ENCODE assay signal across 8 cellular contexts in the genomic region with DNA sequence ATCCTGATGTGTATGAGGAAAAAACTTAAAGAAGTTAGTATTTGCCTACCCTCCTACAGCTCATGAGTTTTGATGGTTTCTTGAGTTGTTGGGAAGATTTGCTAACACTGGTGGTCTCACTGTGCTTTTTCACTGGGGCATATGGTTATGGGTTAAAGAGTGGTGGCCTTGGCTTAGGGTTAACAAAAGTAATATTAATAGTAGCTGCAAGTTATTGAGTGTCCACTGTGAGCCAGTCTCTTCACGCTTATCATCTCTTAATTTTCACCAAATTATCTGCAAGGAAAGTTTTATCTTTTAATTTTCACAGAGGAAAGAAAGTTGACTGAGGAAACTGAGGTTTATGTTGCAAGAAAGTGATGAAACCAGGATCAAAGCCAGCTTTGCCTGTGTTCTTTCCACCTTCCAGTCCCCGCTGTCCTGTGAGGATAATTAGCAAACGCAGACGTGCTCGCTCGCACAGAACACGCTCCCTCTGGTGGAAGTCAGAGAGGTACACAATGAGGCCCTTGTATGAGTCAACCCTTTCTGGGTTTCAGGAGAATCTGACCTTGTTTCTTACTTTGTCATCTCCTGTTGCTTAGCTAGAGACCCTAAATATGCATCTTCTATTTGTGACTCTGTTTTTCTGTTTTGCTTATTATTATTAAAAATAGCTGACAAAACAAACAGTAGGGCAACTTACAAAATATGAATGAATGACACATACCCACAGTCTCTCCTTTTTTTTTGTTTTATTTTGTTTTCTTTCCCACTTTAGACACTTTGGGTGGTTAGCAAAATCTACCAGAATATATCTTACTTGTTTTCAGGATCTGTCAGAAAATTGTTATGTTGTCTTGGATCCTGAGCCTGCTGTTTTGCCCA.
DNase-seq lines count a peak whose midpoint lies in the region; ATAC-seq and TF ChIP-seq lines count a peak whose summit lies in the region.

No MANE protein-coding gene starts in this region.

- 33% methylated on average over 7 of the region's 7 CpGs for WGBS in SK-N-SH (ENCODE audit: low lambda C conversion rate)

- no peaks in the 10 kb centered on the region for H3K9me3 ChIP-seq in SK-N-SH

- intact Hi-C loops in Right ventricle myocardium superior (cut with DNase I) (no loop called here), sciatic nerve (cut with DNase I) (no loop called here)

- DNase-seq in GM03348 (ENCODE audit: low spot score) (peak; percentile 77), SK-N-SH (peak; percentile 50), Right ventricle myocardium superior (peak; percentile 59), sciatic nerve (ENCODE audit: low spot score) (peak; percentile 81), inferior parietal cortex (ENCODE audit: extremely low spot score) (no peak)

- no peaks in the 10 kb centered on the region for H3K36me3 Mint-ChIP-seq in activated naive CD4-positive, alpha-beta T cell treated with anti-CD3 and anti-CD28 coated beads, Interleukin-2, amount 50 U/mL, for 24 hours

- H3K9me3 Mint-ChIP-seq in activated naive CD4-positive, alpha-beta T cell treated with anti-CD3 and anti-CD28 coated beads, Interleukin-2, amount 50 U/mL, for 24 hours, result no peaks in the 10 kb centered on the region

- H3K27ac ChIP-seq in KMS-11, result no peak overlapping the region
- no peak overlapping the region for H3K27ac ChIP-seq in SK-N-SH (ENCODE audit: low read depth in 2 of 2, low read length in 1 of 2)

- H3F3A ChIP-seq in SK-N-SH (replicated peaks; ENCODE audit: insufficient read depth), result no peaks in the 10 kb centered on the region

- H4K20me1 ChIP-seq in KMS-11 (ENCODE audit: insufficient read depth), result no peaks in the 10 kb centered on the region
- H4K20me1 ChIP-seq in SK-N-SH (ENCODE audit: insufficient read depth), result no peaks in the 10 kb centered on the region

- H3K4me1 ChIP-seq in KMS-11 (ENCODE audit: low read depth, poor library complexity, severe bottlenecking), result peaks cover 8% of the 10 kb centered on the region
- H3K4me1 ChIP-seq in SK-N-SH (ENCODE audit: control insufficient read depth in 1 of 2, insufficient read depth in 2 of 2, low read depth in 1 of 2, low read length in 1 of 2), result peaks cover 3 to 8% of the 10 kb centered on the region in 2 experiments

- H3K9me2 ChIP-seq in SK-N-SH, result no peaks in the 10 kb centered on the region

- peak overlapping the region; percentile 84 for H3K27ac Mint-ChIP-seq in activated naive CD4-positive, alpha-beta T cell treated with anti-CD3 and anti-CD28 coated beads, Interleukin-2, amount 50 U/mL, for 24 hours

- H3K79me2 ChIP-seq in KMS-11 (ENCODE audit: insufficient read depth, low read depth) (no peaks in the 10 kb centered on the region), SK-N-SH (ENCODE audit: insufficient read depth) (no peaks in the 10 kb centered on the region)

- no peak for TF ChIP-seq EP300 in SK-N-SH (IDR thresholded peaks at IDR 0.05; ENCODE audit: borderline replicate concordance in 1 of 2, low read depth in 1 of 2, low read length in 1 of 2)

- H3K36me3 ChIP-seq in KMS-11 (ENCODE audit: insufficient read depth) (no peaks in the 10 kb centered on the region), SK-N-SH (replicated peaks in 1 of 2; ENCODE audit: control insufficient read depth in 1 of 2, insufficient read depth in 2 of 2, low read length in 1 of 2) (no peaks in the 10 kb centered on the region)

- no peaks in the 10 kb centered on the region for H3K27me3 Mint-ChIP-seq in activated naive CD4-positive, alpha-beta T cell treated with anti-CD3 and anti-CD28 coated beads, Interleukin-2, amount 50 U/mL, for 24 hours

- H2AFZ ChIP-seq in KMS-11 (ENCODE audit: low read depth), result no peak overlapping the region
- peak overlapping the region; percentile 46; the same call in 1 of the 2 replicates for H2AFZ ChIP-seq in SK-N-SH (ENCODE audit: low read depth)

- no peak overlapping the region for H3K4me3 ChIP-seq in KMS-11 (IDR thresholded peaks at IDR 0.05; ENCODE audit: insufficient read depth, low read depth, low read length)
- no peak overlapping the region for H3K4me3 ChIP-seq in SK-N-SH (ENCODE audit: low read depth in 2 of 2, low read length in 1 of 2)

- CTCF ChIA-PET in SK-N-SH (lab: Yijun Ruan, JAX), result interaction anchor here (0.6 to 7.3 kb wide), 28 partner anchors 8 to 374 kb away, joined by 3 to 109 read pairs (median 4); no protein-coding TSS in a partner anchor

- H3K4me2 ChIP-seq in KMS-11, result no peak overlapping the region
- no peak overlapping the region for H3K4me2 ChIP-seq in SK-N-SH

- H3K4me3 Mint-ChIP-seq in activated naive CD4-positive, alpha-beta T cell treated with anti-CD3 and anti-CD28 coated beads, Interleukin-2, amount 50 U/mL, for 24 hours, result no peak overlapping the region

- peaks cover 32% of the 10 kb centered on the region for H3K4me1 Mint-ChIP-seq in activated naive CD4-positive, alpha-beta T cell treated with anti-CD3 and anti-CD28 coated beads, Interleukin-2, amount 50 U/mL, for 24 hours

- POLR2A ChIA-PET in SK-N-SH (lab: Yijun Ruan, JAX), result no interaction called here

- TF ChIP-seq CTCF in KMS-11 (conservative IDR thresholded peaks at IDR 0.05; ENCODE audit: low read depth, low read length), result 0 out of 2 replicates have a peak, but pooled peaks have one; percentile 30
- peak; percentile 73 for TF ChIP-seq CTCF in SK-N-SH (IDR thresholded peaks at IDR 0.05)

- no peaks in the 10 kb centered on the region for H3K27me3 ChIP-seq in KMS-11 (ENCODE audit: insufficient read depth, low read depth)
- no peaks in the 10 kb centered on the region for H3K27me3 ChIP-seq in SK-N-SH (ENCODE audit: insufficient read depth)

- H3K9ac ChIP-seq in KMS-11 (no peak overlapping the region), SK-N-SH (no peak overlapping the region)

- peak; percentile 69 for TF ChIP-seq RAD21 in SK-N-SH (IDR thresholded peaks at IDR 0.05; ENCODE audit: low read length)

- ATAC-seq in GM21737 (IDR thresholded peaks at IDR 0.05; ENCODE audit: unreplicated experiment) (peak; percentile 88), Right ventricle myocardium superior (ENCODE audit: poor library complexity) (peak; percentile 96), sciatic nerve (peak; percentile 96)

TF ChIP-seq in SK-N-SH, 30 proteins besides CTCF, POLR2A, EP300 and RAD21 (continues in another document):
- TF ChIP-seq EZH2phosphoT487 (IDR thresholded peaks at IDR 0.05; ENCODE audit: borderline replicate concordance, low read depth) (no peak), JUND (IDR thresholded peaks at IDR 0.05) (0 out of 2 replicates have a peak, but pooled peaks have one; percentile 16), MXI1 (IDR thresholded peaks at IDR 0.05; ENCODE audit: low read depth, low read length) (peak; percentile 39; the same call in 1 of the 2 replicates), YY1 (IDR thresholded peaks at IDR 0.05; ENCODE audit: low read depth) (no peak), RFX5 (IDR thresholded peaks at IDR 0.05; ENCODE audit: low read length) (no peak), MEF2A (IDR thresholded peaks at IDR 0.05; ENCODE audit: borderline replicate concordance, low read depth) (no peak), POLR2AphosphoS5 (IDR thresholded peaks at IDR 0.05; ENCODE audit: low read depth, low read length) (no peak), FOSL2 (IDR thresholded peaks at IDR 0.05; ENCODE audit: borderline replicate concordance, low read depth) (peak; percentile 37; the same call in 1 of the 2 replicates), TCF12 (IDR thresholded peaks at IDR 0.05) (no peak), TEAD4 (IDR thresholded peaks at IDR 0.05; ENCODE audit: borderline replicate concordance, insufficient read depth) (no peak)
- TF ChIP-seq, protein P1, sequence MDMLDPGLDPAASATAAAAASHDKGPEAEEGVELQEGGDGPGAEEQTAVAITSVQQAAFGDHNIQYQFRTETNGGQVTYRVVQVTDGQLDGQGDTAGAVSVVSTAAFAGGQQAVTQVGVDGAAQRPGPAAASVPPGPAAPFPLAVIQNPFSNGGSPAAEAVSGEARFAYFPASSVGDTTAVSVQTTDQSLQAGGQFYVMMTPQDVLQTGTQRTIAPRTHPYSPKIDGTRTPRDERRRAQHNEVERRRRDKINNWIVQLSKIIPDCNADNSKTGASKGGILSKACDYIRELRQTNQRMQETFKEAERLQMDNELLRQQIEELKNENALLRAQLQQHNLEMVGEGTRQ (IDR thresholded peaks at IDR 0.05; ENCODE audit: borderline replicate concordance, low read depth, low read length), result no peak
- TF ChIP-seq, protein P2, sequence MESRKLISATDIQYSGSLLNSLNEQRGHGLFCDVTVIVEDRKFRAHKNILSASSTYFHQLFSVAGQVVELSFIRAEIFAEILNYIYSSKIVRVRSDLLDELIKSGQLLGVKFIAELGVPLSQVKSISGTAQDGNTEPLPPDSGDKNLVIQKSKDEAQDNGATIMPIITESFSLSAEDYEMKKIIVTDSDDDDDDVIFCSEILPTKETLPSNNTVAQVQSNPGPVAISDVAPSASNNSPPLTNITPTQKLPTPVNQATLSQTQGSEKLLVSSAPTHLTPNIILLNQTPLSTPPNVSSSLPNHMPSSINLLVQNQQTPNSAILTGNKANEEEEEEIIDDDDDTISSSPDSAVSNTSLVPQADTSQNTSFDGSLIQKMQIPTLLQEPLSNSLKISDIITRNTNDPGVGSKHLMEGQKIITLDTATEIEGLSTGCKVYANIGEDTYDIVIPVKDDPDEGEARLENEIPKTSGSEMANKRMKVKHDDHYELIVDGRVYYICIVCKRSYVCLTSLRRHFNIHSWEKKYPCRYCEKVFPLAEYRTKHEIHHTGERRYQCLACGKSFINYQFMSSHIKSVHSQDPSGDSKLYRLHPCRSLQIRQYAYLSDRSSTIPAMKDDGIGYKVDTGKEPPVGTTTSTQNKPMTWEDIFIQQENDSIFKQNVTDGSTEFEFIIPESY (IDR thresholded peaks at IDR 0.05; ENCODE audit: borderline replicate concordance, low read depth), result no peak
